1 cellular context compared by ENCODE assay signal in genomic region chr1:43974443-43975248, GRCh38.
TF ChIP-seq lines count a peak whose summit lies in the region.

Gene ATP6V0B (plus strand): TSS chr1:43974960. CDS start chr1:43975041, 81 bp downstream.

TF ChIP-seq in HepG2, 621 proteins besides CTCF, POLR2A, EP300 and RAD21 (continued from another document and continues in another):
- TF ChIP-seq HMGXB3 (CRISPR knock-in tag; IDR thresholded peaks at IDR 0.05; ENCODE audit: borderline replicate concordance): no peak; the same call in 1 of the 2 replicates
- no peak for TF ChIP-seq NCOA5 (CRISPR knock-in tag; IDR thresholded peaks at IDR 0.05)
- TF ChIP-seq ATF4 (CRISPR knock-in tag; IDR thresholded peaks at IDR 0.05): peak in 1 of 2 experiments; percentile 53; a peak in 2 of 4 replicates
- TF ChIP-seq U2AF1 (optimal IDR thresholded peaks at IDR 0.05; ENCODE audit: low read depth, low read length): peak; percentile 82
- TF ChIP-seq THAP11 (CRISPR knock-in tag; IDR thresholded peaks at IDR 0.05): peak; percentile 99
- TF ChIP-seq ZNF274 (CRISPR knock-in tag; IDR thresholded peaks at IDR 0.05): peak; percentile 63; the same call in 1 of the 2 replicates
- 0 out of 2 replicates have a peak, but pooled peaks have one; percentile 62 for TF ChIP-seq ZMAT3 (CRISPR knock-in tag; conservative IDR thresholded peaks at IDR 0.05)
- peak; percentile 63 for TF ChIP-seq POLR2AphosphoS5 (IDR thresholded peaks at IDR 0.05; ENCODE audit: low read depth, low read length)
- no peak for TF ChIP-seq PPARG (CRISPR knock-in tag; conservative IDR thresholded peaks at IDR 0.05)
- 0 out of 2 replicates have a peak, but pooled peaks have one; percentile 50 for TF ChIP-seq ZNF710 (CRISPR knock-in tag; IDR thresholded peaks at IDR 0.05; ENCODE audit: borderline replicate concordance)
- no peak for TF ChIP-seq NFKBIZ (CRISPR knock-in tag; IDR thresholded peaks at IDR 0.05)
- no peak for TF ChIP-seq ZNF839 (CRISPR knock-in tag; IDR thresholded peaks at IDR 0.05; ENCODE audit: borderline replicate concordance)
- no peak for TF ChIP-seq ZFP1 (CRISPR knock-in tag; IDR thresholded peaks at IDR 0.05)
- TF ChIP-seq CREM (IDR thresholded peaks at IDR 0.05): peak; percentile 90
- peak; percentile 47; the same call in 1 of the 2 replicates for TF ChIP-seq CREM (CRISPR knock-in tag; IDR thresholded peaks at IDR 0.05)
- TF ChIP-seq MEIS1 (CRISPR knock-in tag; IDR thresholded peaks at IDR 0.05; ENCODE audit: borderline replicate concordance): no peak
- no peak for TF ChIP-seq ZNF652 (CRISPR knock-in tag; IDR thresholded peaks at IDR 0.05; ENCODE audit: borderline replicate concordance, low read depth)
- TF ChIP-seq BRD4 (CRISPR knock-in tag; IDR thresholded peaks at IDR 0.05): no peak
- TF ChIP-seq ZNF75D (CRISPR knock-in tag; IDR thresholded peaks at IDR 0.05; ENCODE audit: borderline replicate concordance): no peak
- no peak for TF ChIP-seq NCOR1 (IDR thresholded peaks at IDR 0.05; ENCODE audit: borderline replicate concordance, low read length)
- no peak for TF ChIP-seq ZNF264 (CRISPR knock-in tag; IDR thresholded peaks at IDR 0.05)
- peak; percentile 94 for TF ChIP-seq GATAD1 (CRISPR knock-in tag; IDR thresholded peaks at IDR 0.05)
- no peak; the same call in 1 of the 2 replicates for TF ChIP-seq RNF219 (CRISPR knock-in tag; IDR thresholded peaks at IDR 0.05)
- TF ChIP-seq HNRNPH1 (optimal IDR thresholded peaks at IDR 0.05; ENCODE audit: low read depth, low read length): no peak
- TF ChIP-seq ZNF644 (CRISPR knock-in tag; IDR thresholded peaks at IDR 0.05; ENCODE audit: low read depth): no peak
- TF ChIP-seq GRHL1 (CRISPR knock-in tag; conservative IDR thresholded peaks at IDR 0.05): no peak
- TF ChIP-seq ISX (CRISPR knock-in tag; conservative IDR thresholded peaks at IDR 0.05): no peak
- peak; percentile 92 for TF ChIP-seq NR2C2 (CRISPR knock-in tag; IDR thresholded peaks at IDR 0.05; ENCODE audit: borderline replicate concordance)
- TF ChIP-seq ZNF383 (CRISPR knock-in tag; IDR thresholded peaks at IDR 0.05; ENCODE audit: borderline replicate concordance): no peak
- no peak; the same call in 1 of the 2 replicates for TF ChIP-seq ZSCAN9 (CRISPR knock-in tag; IDR thresholded peaks at IDR 0.05; ENCODE audit: borderline replicate concordance)
- TF ChIP-seq ZNF230 (CRISPR knock-in tag; IDR thresholded peaks at IDR 0.05): no peak; the same call in 1 of the 2 replicates
- TF ChIP-seq PATZ1 (CRISPR knock-in tag; IDR thresholded peaks at IDR 0.05): peak; percentile 60
- no peak for TF ChIP-seq NPAS2 (CRISPR knock-in tag; IDR thresholded peaks at IDR 0.05; ENCODE audit: borderline replicate concordance)
- peak; percentile 62; the same call in 1 of the 2 replicates for TF ChIP-seq DRAP1 (CRISPR knock-in tag; IDR thresholded peaks at IDR 0.05)
- TF ChIP-seq ZMYM2 (CRISPR knock-in tag; IDR thresholded peaks at IDR 0.05): no peak
- no peak for TF ChIP-seq TOE1 (CRISPR knock-in tag; IDR thresholded peaks at IDR 0.05)
- no peak for TF ChIP-seq TEAD3 (CRISPR knock-in tag; optimal IDR thresholded peaks at IDR 0.05; ENCODE audit: borderline replicate concordance)
- TF ChIP-seq KAT2B (IDR thresholded peaks at IDR 0.05; ENCODE audit: borderline replicate concordance, low read depth, low read length): no peak
- peak; percentile 53; the same call in 1 of the 2 replicates for TF ChIP-seq ZNF138 (CRISPR knock-in tag; IDR thresholded peaks at IDR 0.05; ENCODE audit: low read depth)
- TF ChIP-seq MLLT10 (CRISPR knock-in tag; IDR thresholded peaks at IDR 0.05): no peak
- TF ChIP-seq ZNF160 (CRISPR knock-in tag; IDR thresholded peaks at IDR 0.05): no peak; the same call in 1 of the 2 replicates
- TF ChIP-seq YY1 (IDR thresholded peaks at IDR 0.05; ENCODE audit: insufficient read depth, insufficient replicate concordance, low read depth, low read length): peak; percentile 83
- peak; percentile 92 for TF ChIP-seq GABPB1 (CRISPR knock-in tag; IDR thresholded peaks at IDR 0.05)
- 0 out of 2 replicates have a peak, but pooled peaks have one; percentile 57 for TF ChIP-seq ZNF224 (CRISPR knock-in tag; IDR thresholded peaks at IDR 0.05)
- peak; percentile 65; the same call in 1 of the 2 replicates for TF ChIP-seq NFKB2 (CRISPR knock-in tag; IDR thresholded peaks at IDR 0.05; ENCODE audit: borderline replicate concordance)
- TF ChIP-seq CHD4 (IDR thresholded peaks at IDR 0.05; ENCODE audit: borderline replicate concordance, low read length): no peak
- TF ChIP-seq TFDP2 (CRISPR knock-in tag; IDR thresholded peaks at IDR 0.05): peak; percentile 86
- no peak for TF ChIP-seq ZKSCAN8 (CRISPR knock-in tag; IDR thresholded peaks at IDR 0.05; ENCODE audit: borderline replicate concordance)
- TF ChIP-seq POLR2AphosphoS2 (IDR thresholded peaks at IDR 0.05; ENCODE audit: low read depth, low read length): 0 out of 2 replicates have a peak, but pooled peaks have one; percentile 52
- TF ChIP-seq CHCHD3 (CRISPR knock-in tag; IDR thresholded peaks at IDR 0.05): no peak
- peak; percentile 56 for TF ChIP-seq FOSL2 (CRISPR knock-in tag; IDR thresholded peaks at IDR 0.05)
- no peak for TF ChIP-seq ZBTB1 (CRISPR knock-in tag; IDR thresholded peaks at IDR 0.05; ENCODE audit: borderline replicate concordance)
- no peak for TF ChIP-seq ZNF512 (CRISPR knock-in tag; IDR thresholded peaks at IDR 0.05)
- TF ChIP-seq HES4 (CRISPR knock-in tag; IDR thresholded peaks at IDR 0.05; ENCODE audit: borderline replicate concordance): 0 out of 2 replicates have a peak, but pooled peaks have one; percentile 4
- no peak for TF ChIP-seq ZNF468 (CRISPR knock-in tag; IDR thresholded peaks at IDR 0.05)
